ENCODE assay signal across 26 cellular contexts in genomic region chr11:4030197-4030596, GRCh38.
"Had no signal": no experiment of that assay in that cellular context is flagged by ENCODE, and none has a peak within 500 bp of the region (broad histone marks: within the 10 kb centered on the region; RNA-seq: fewer than 3 reads in every experiment).

No MANE protein-coding gene starts in this region.

- H3K4me1 ChIP-seq: parathyroid adenoma had no signal

- H3K79me2 ChIP-seq: parathyroid adenoma had no signal

- H3K27ac Mint-ChIP-seq: dendritic cell treated with granulocyte-macrophage colony-stimulating factor and Interleukin-4, amounts not matched to agents 40 ng/mL and 50 ng/mL, for 4 days; memory B cell; mesothelial cell of epicardium; nephron progenitor cell; stimulated activated memory B cell treated with anti-CD40 and anti-IgM and Interleukin-4, amounts not matched to agents 10 μg/mL and 1 μg/mL and 100 μg/mL, for 72 hours; stimulated activated naive CD8-positive, alpha-beta T cell treated with anti-CD3 and anti-CD28 coated beads, Interleukin-15, Interleukin-2, amounts not matched to agents 100 ng/mL and 50 ng/mL, for 24 hours had no signal

- DNase-seq: effector memory CD8-positive, alpha-beta T cell; esophagus squamous epithelium; foreskin fibroblast; glutamatergic neuron; islet precursor cell; left lung; lower lobe of right lung; nephron progenitor cell; psoas muscle; retina; spleen; stimulated activated CD4-positive, alpha-beta T cell treated with anti-CD3 and anti-CD28 coated beads, Interleukin-15, amount 100 ng/mL, for 24 hours; stimulated activated CD4-positive, alpha-beta T cell treated with anti-CD3 and anti-CD28 coated beads, Interleukin-1b, Interleukin-23, amount 100 ng/mL, for 48 hours; stimulated activated CD4-positive, alpha-beta T cell treated with anti-CD3 and anti-CD28 coated beads, Interleukin-4, amount 100 ng/mL, for 24 hours; tibial artery; upper lobe of right lung had no signal

- H3K4me3 Mint-ChIP-seq: dendritic cell treated with granulocyte-macrophage colony-stimulating factor and Interleukin-4, amounts not matched to agents 40 ng/mL and 50 ng/mL, for 4 days; effector memory CD8-positive, alpha-beta T cell; memory B cell; mesothelial cell of epicardium; nephron progenitor cell; stimulated activated memory B cell treated with anti-CD40 and anti-IgM and Interleukin-4, amounts not matched to agents 10 μg/mL and 1 μg/mL and 100 μg/mL, for 72 hours; stimulated activated naive CD8-positive, alpha-beta T cell treated with anti-CD3 and anti-CD28 coated beads, Interleukin-15, Interleukin-2, amounts not matched to agents 100 ng/mL and 50 ng/mL, for 24 hours had no signal

- ATAC-seq: effector memory CD8-positive, alpha-beta T cell; gastroesophageal sphincter; left lung; lower lobe of right lung; sciatic nerve; stimulated activated memory B cell treated with anti-CD40 and anti-IgM and Interleukin-4, amounts not matched to agents 10 μg/mL and 1 μg/mL and 100 μg/mL, for 72 hours; upper lobe of right lung had no signal

- H3K9me3 Mint-ChIP-seq: dendritic cell treated with granulocyte-macrophage colony-stimulating factor and Interleukin-4, amounts not matched to agents 40 ng/mL and 50 ng/mL, for 4 days; effector memory CD8-positive, alpha-beta T cell; memory B cell; stimulated activated memory B cell treated with anti-CD40 and anti-IgM and Interleukin-4, amounts not matched to agents 10 μg/mL and 1 μg/mL and 100 μg/mL, for 72 hours had no signal

- H3K4me3 ChIP-seq: esophagus squamous epithelium, gastroesophageal sphincter, left lung, lower lobe of right lung, psoas muscle, spleen, tibial artery, upper lobe of right lung, vagina had no signal

- H3K36me3 ChIP-seq: gastroesophageal sphincter, lower lobe of right lung, tibial artery, upper lobe of right lung had no signal

- H3K4me1 Mint-ChIP-seq: memory B cell, nephron progenitor cell had no signal

- H3K27ac ChIP-seq: epithelial cell of prostate, esophagus squamous epithelium, gastroesophageal sphincter, left lung, lower lobe of right lung, parathyroid adenoma, psoas muscle, spleen, tibial artery, upper lobe of right lung, vagina had no signal

- H3K27me3 Mint-ChIP-seq: dendritic cell treated with granulocyte-macrophage colony-stimulating factor and Interleukin-4, amounts not matched to agents 40 ng/mL and 50 ng/mL, for 4 days; effector memory CD8-positive, alpha-beta T cell; memory B cell; stimulated activated memory B cell treated with anti-CD40 and anti-IgM and Interleukin-4, amounts not matched to agents 10 μg/mL and 1 μg/mL and 100 μg/mL, for 72 hours; stimulated activated naive CD8-positive, alpha-beta T cell treated with anti-CD3 and anti-CD28 coated beads, Interleukin-15, Interleukin-2, amounts not matched to agents 100 ng/mL and 50 ng/mL, for 24 hours had no signal

- H2AFZ ChIP-seq: parathyroid adenoma had no signal

- H3K27me3 ChIP-seq: esophagus squamous epithelium, gastroesophageal sphincter, left lung, spleen, tibial artery, upper lobe of right lung, vagina had no signal

- H3K9ac ChIP-seq: parathyroid adenoma had no signal
